ENCODE assay signal across 8 cellular contexts in genomic region chr4:105146286-105147219, GRCh38. TPM values are rescaled to one million over a fixed set of nuclear protein-coding genes. Genes with fewer than 3 reads are reported as not detected.
DNase-seq lines count a peak whose midpoint lies in the region; ATAC-seq, FAIRE-seq and TF ChIP-seq lines count a peak whose summit lies in the region.

TSS of gene TET2 (plus strand) at chr4:105146876. CDS start at chr4:105233943, 87,067 bp downstream.

- intact Hi-C loops in body of pancreas (cut with DNase I) (no loop called here), sigmoid colon (cut with DNase I) (loop anchor here (1.0 to 10.0 kb wide), 5 partner anchors 50 to 652 kb away; partner anchors contain the start of genes CXXC4 and PPA2)

- H3K9me3 ChIP-seq in body of pancreas (no peaks in the 10 kb centered on the region), sigmoid colon (no peaks in the 10 kb centered on the region)

- ATAC-seq in HG03045 (IDR thresholded peaks at IDR 0.05; ENCODE audit: unreplicated experiment) (peak; percentile 90), body of pancreas (peak; percentile 79)

- H3K36me3 ChIP-seq in body of pancreas (replicated peaks in 1 of 2; ENCODE audit: insufficient read depth in 1 of 2, low read depth in 2 of 2) (no peaks in the 10 kb centered on the region), sigmoid colon (no peaks in the 10 kb centered on the region)

- peak; percentile 61 for TF ChIP-seq POLR2A in GM18526 (IDR thresholded peaks at IDR 0.05; ENCODE audit: extremely low read depth, insufficient read length)
- TF ChIP-seq POLR2A in body of pancreas (IDR thresholded peaks at IDR 0.05), result peak; percentile 43 to 77 (median 67)
- TF ChIP-seq POLR2A in sigmoid colon (IDR thresholded peaks at IDR 0.05), result peak; percentile 9 to 41

- H3K27me3 ChIP-seq in body of pancreas (no peaks in the 10 kb centered on the region), sigmoid colon (no peaks in the 10 kb centered on the region)

- H3K4me1 ChIP-seq in body of pancreas (peaks cover 30% of the 10 kb centered on the region), sigmoid colon (peaks cover 0 to 36% (median 25%) of the 10 kb centered on the region in 4 donors)

- 1% methylated on average over 20 to 77 of the region's 79 CpGs for WGBS in body of pancreas, 2 donors
- 0% methylated on average over 79 of the region's 79 CpGs for WGBS in sigmoid colon, 2 donors

- TF ChIP-seq EP300 in sigmoid colon (IDR thresholded peaks at IDR 0.05), result no peak

- DNase-seq in NCI-H2107 (lab: John Stamatoyannopoulos, UW) (peak; percentile 22), UCSD-AML1 (lab: John Stamatoyannopoulos, UW; ENCODE audit: unreplicated experiment) (peak; percentile 89), body of pancreas (peak; percentile 67 to 88 (median 74)), sigmoid colon (peak; percentile 83), D721Med (ENCODE audit: insufficient read length, low spot score) (no peak)

- no peak for TF ChIP-seq CTCF in body of pancreas (IDR thresholded peaks at IDR 0.05)
- peak in 2 of 4 experiments; percentile 13 for TF ChIP-seq CTCF in sigmoid colon (IDR thresholded peaks at IDR 0.05)
- no peak for TF ChIP-seq CTCF in D721Med (IDR thresholded peaks at IDR 0.05; ENCODE audit: insufficient read depth, missing control alignments)

- peak within 1 kb of the TSS; percentile 41 to 90 (median 79) for H3K27ac ChIP-seq in body of pancreas
- H3K27ac ChIP-seq in sigmoid colon, result peak within 1 kb of the TSS; percentile 80 to 88 (median 83)

- H3K4me3 ChIP-seq in body of pancreas (peak within 1 kb of the TSS; percentile 47 to 77), iPS-11a (ENCODE audit: low read depth, low read length) (peak within 1 kb of the TSS; percentile 89), sigmoid colon (peak within 1 kb of the TSS; percentile 72 to 89 (median 74))

- FAIRE-seq in D721Med (lab: Jason Lieb, UNC), result no peak

RNA-seq across cellular contexts. Expression of gene TET2, which starts in this region (rescaled TPM):
- 10 to 100 TPM; 11.2 to 17.5 TPM for total RNA-seq in body of pancreas
- 10 to 100 TPM; 24.6 to 30.9 (median 24.8) TPM for total RNA-seq in sigmoid colon
- 1 to 10 TPM; 2.4 to 5.2 (median 3.2) TPM for polyA plus RNA-seq in sigmoid colon
